ENCODE assay signal across 24 cellular contexts in the genomic region with DNA sequence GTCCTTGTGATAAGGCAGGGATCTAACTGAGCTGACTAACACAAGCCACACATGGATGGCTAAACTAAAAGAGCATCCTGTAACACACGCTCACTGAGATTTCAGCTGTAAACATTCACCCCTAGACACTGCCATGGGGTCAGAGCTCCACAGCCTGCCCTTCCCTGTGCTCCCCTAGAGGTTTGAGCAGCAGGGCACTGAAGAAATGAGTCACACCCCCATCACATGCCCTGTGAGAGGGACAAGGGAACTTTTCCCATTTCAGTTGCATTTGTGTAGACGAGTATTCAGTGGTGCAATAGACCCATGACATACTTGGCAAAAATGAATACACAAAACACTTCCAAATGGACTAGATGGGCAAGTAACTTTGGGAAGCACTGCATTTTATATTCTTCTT.
"Had no signal": no experiment of that assay in that cellular context is flagged by ENCODE, and none has a peak within 500 bp of the region (broad histone marks: within the 10 kb centered on the region; RNA-seq: fewer than 3 reads in every experiment).

No MANE protein-coding gene starts in this region.

- H3K9me3 Mint-ChIP-seq: nephron progenitor cell had no signal

- H3K27me3 Mint-ChIP-seq: naive thymus-derived CD8-positive, alpha-beta T cell had no signal

- H3K79me2 ChIP-seq: hepatocyte had no signal

- H3K9me3 ChIP-seq: esophagus muscularis mucosa, gastrocnemius medialis, heart left ventricle, prostate gland, right atrium auricular region, sigmoid colon, stomach, thoracic aorta, tibial nerve, upper lobe of left lung had no signal

- H3K4me1 Mint-ChIP-seq: naive thymus-derived CD8-positive, alpha-beta T cell; nephron progenitor cell; stimulated activated effector memory CD8-positive, alpha-beta T cell treated with anti-CD3 and anti-CD28 coated beads, Interleukin-12 subunit alpha, Interleukin-12 subunit beta, amount 100 ng/mL, for 72 hours had no signal

- H3K4me2 ChIP-seq: hepatocyte had no signal

- H3K36me3 Mint-ChIP-seq: naive thymus-derived CD8-positive, alpha-beta T cell; stimulated activated effector memory CD8-positive, alpha-beta T cell treated with anti-CD3 and anti-CD28 coated beads, Interleukin-12 subunit alpha, Interleukin-12 subunit beta, amount 100 ng/mL, for 72 hours had no signal

- H3K4me3 ChIP-seq: coronary artery, esophagus muscularis mucosa, gastrocnemius medialis, heart left ventricle, hepatocyte, left lung, prostate gland, right atrium auricular region, sigmoid colon, stomach, thoracic aorta, tibial nerve, upper lobe of left lung had no signal

- H3K27ac ChIP-seq: coronary artery, esophagus muscularis mucosa, gastrocnemius medialis, heart left ventricle, hepatocyte, left lung, prostate gland, right atrium auricular region, sigmoid colon, stomach, thoracic aorta, tibial nerve, upper lobe of left lung had no signal

- H3K36me3 ChIP-seq: esophagus muscularis mucosa, gastrocnemius medialis, heart left ventricle, left lung, prostate gland, right atrium auricular region, sigmoid colon, stomach, thoracic aorta, tibial nerve, upper lobe of left lung had no signal

- H2AFZ ChIP-seq: hepatocyte had no signal

- H3K27me3 ChIP-seq: esophagus muscularis mucosa, gastrocnemius medialis, heart left ventricle, hepatocyte, left lung, right atrium auricular region, sigmoid colon, stomach, upper lobe of left lung had no signal

- ATAC-seq: gastrocnemius medialis; heart left ventricle; left lung; naive thymus-derived CD8-positive, alpha-beta T cell; stimulated activated effector memory CD8-positive, alpha-beta T cell treated with anti-CD3 and anti-CD28 coated beads, Interleukin-12 subunit alpha, Interleukin-12 subunit beta, amount 100 ng/mL, for 72 hours had no signal

- H3K27ac Mint-ChIP-seq: naive thymus-derived CD8-positive, alpha-beta T cell; stimulated activated effector memory CD8-positive, alpha-beta T cell treated with anti-CD3 and anti-CD28 coated beads, Interleukin-12 subunit alpha, Interleukin-12 subunit beta, amount 100 ng/mL, for 72 hours had no signal

- H3K4me3 Mint-ChIP-seq: naive thymus-derived CD8-positive, alpha-beta T cell; nephron progenitor cell; stimulated activated effector memory CD8-positive, alpha-beta T cell treated with anti-CD3 and anti-CD28 coated beads, Interleukin-12 subunit alpha, Interleukin-12 subunit beta, amount 100 ng/mL, for 72 hours had no signal

- H3K4me1 ChIP-seq: gastrocnemius medialis, heart left ventricle, left lung, prostate gland, right atrium auricular region, stomach, tibial nerve, upper lobe of left lung had no signal

- DNase-seq: dermis blood vessel endothelial cell; effector memory CD4-positive, alpha-beta T cell; foreskin fibroblast; gastrocnemius medialis; left cardiac atrium; left lung; naive thymus-derived CD8-positive, alpha-beta T cell; nephron progenitor cell; nucleus accumbens; sigmoid colon; stimulated activated CD4-positive, alpha-beta T cell treated with anti-CD3 and anti-CD28 coated beads, Interleukin-2, amount 100 ng/mL, for 24 hours; stimulated activated CD4-positive, alpha-beta T cell treated with anti-CD3 and anti-CD28 coated beads, Interleukin-4, amount 100 ng/mL, for 24 hours; stimulated activated naive CD4-positive, alpha-beta T cell treated with Interleukin-2 at 50 U/mL for 16 hours; stomach; upper lobe of left lung had no signal
